Comparison of ENCODE assay signal across 8 cellular contexts in genomic region chr1:209335090-209335692, GRCh38.
DNase-seq lines count a peak whose midpoint lies in the region; ATAC-seq, FAIRE-seq and TF ChIP-seq lines count a peak whose summit lies in the region.

No MANE protein-coding gene starts in this region.

- no peaks in the 10 kb centered on the region for H3K27me3 Mint-ChIP-seq in endothelial cell (ENCODE audit: unreplicated experiment)
- H3K27me3 Mint-ChIP-seq in progenitor cell of endocrine pancreas = peaks cover 10% of the 10 kb centered on the region

- FAIRE-seq in GM18507 (lab: Jason Lieb, UNC) = peak; percentile 61

- peak; percentile 91 for ATAC-seq in HG02973 (IDR thresholded peaks at IDR 0.05; ENCODE audit: unreplicated experiment)

- DNase-seq in NCI-H1436 (lab: John Stamatoyannopoulos, UW) (peak; percentile 29), NCI-H1436 treated with DMSO at 0.1 percent for 48 hours (lab: John Stamatoyannopoulos, UW) (no peak), GM18507 (ENCODE audit: extremely low spot score, insufficient read length, low read depth) (peak; percentile 4), NCI-H774 (lab: John Stamatoyannopoulos, UW) (peak; percentile 14), endothelial cell (ENCODE audit: low spot score) (peak; percentile 53), progenitor cell of endocrine pancreas (ENCODE audit: low spot score, unreplicated experiment) (peak; percentile 14), NOMO-1 (lab: John Stamatoyannopoulos, UW; ENCODE audit: unreplicated experiment in 2 of 2) (no peak)

- no peak overlapping the region for H3K27ac Mint-ChIP-seq in endothelial cell (ENCODE audit: unreplicated experiment)
- H3K27ac Mint-ChIP-seq in progenitor cell of endocrine pancreas = no peak overlapping the region

- no peaks in the 10 kb centered on the region for H3K9me3 Mint-ChIP-seq in endothelial cell (ENCODE audit: unreplicated experiment)
- H3K9me3 Mint-ChIP-seq in progenitor cell of endocrine pancreas (ENCODE audit: low read depth) = no peaks in the 10 kb centered on the region

- H3K36me3 Mint-ChIP-seq in endothelial cell (ENCODE audit: low read depth, unreplicated experiment) = no peaks in the 10 kb centered on the region
- H3K36me3 Mint-ChIP-seq in progenitor cell of endocrine pancreas (ENCODE audit: insufficient read depth) = no peaks in the 10 kb centered on the region

- peak; percentile 85 for TF ChIP-seq CTCF in endothelial cell (IDR thresholded peaks at IDR 0.05; ENCODE audit: unreplicated experiment)
- peak; percentile 75 for TF ChIP-seq CTCF in progenitor cell of endocrine pancreas (IDR thresholded peaks at IDR 0.05; ENCODE audit: unreplicated experiment)

- H3K4me3 Mint-ChIP-seq in endothelial cell (ENCODE audit: unreplicated experiment) (no peak overlapping the region), progenitor cell of endocrine pancreas (ENCODE audit: low read depth) (no peak overlapping the region)

- no peaks in the 10 kb centered on the region for H3K4me1 Mint-ChIP-seq in endothelial cell (ENCODE audit: unreplicated experiment)
- no peaks in the 10 kb centered on the region for H3K4me1 Mint-ChIP-seq in progenitor cell of endocrine pancreas (ENCODE audit: low read depth)

Comparison
In these comparisons a context has a peak if more than half of its experiments do, and no peak if none do; other contexts are left out.
1. DNase-seq: peak in NCI-H1436 (single experiment), GM18507 (single experiment), NCI-H774 (single experiment), endothelial cell (single experiment) and progenitor cell of endocrine pancreas (single experiment); none in NCI-H1436 treated with DMSO at 0.1 percent for 48 hours (single experiment) and NOMO-1 (0 of 2).